ENCODE assay signal across 12 cellular contexts in genomic region chr14:26008290-26008689, GRCh38.
DNase-seq lines count a peak whose midpoint lies in the region; FAIRE-seq and TF ChIP-seq lines count a peak whose summit lies in the region.
"Had no signal": no experiment of that assay in that cellular context is flagged by ENCODE, and none has a peak within 500 bp of the region (broad histone marks: within the 10 kb centered on the region; RNA-seq: fewer than 3 reads in every experiment).

No MANE protein-coding gene starts in this region.

- peak; percentile 7 for DNase-seq in H7
- DNase-seq in NCI-H69 (lab: John Stamatoyannopoulos, UW) = peak; percentile 37
- DNase-seq in H1 (ENCODE audit: low read depth in 1 of 2, low spot score in 2 of 2) = peak in 1 of 2 experiments; percentile 15
- DNase-seq in mesendoderm = peak; percentile 85
- no peak for DNase-seq in NCI-H510A (lab: John Stamatoyannopoulos, UW)
- no peak for DNase-seq in effector CD8-positive, alpha-beta T cell (lab: John Stamatoyannopoulos, UW)
- no peak for DNase-seq in breast epithelium (ENCODE audit: low spot score in 2 of 2)
- DNase-seq: activated gamma-delta T cell treated with Interleukin-2 at 50 U/mL for 16 hours; central memory CD4-positive, alpha-beta T cell; KG1; left ventricle myocardium superior; stimulated activated naive CD4-positive, alpha-beta T cell treated with Interleukin-2 at 50 U/mL for 16 hours had no signal

- H3K4ac ChIP-seq in H1 (replicated peaks; ENCODE audit: insufficient read length, low read depth, low read length) (no peak overlapping the region), mesendoderm (ENCODE audit: low read depth, low read length) (no peak overlapping the region)

- no peaks in the 10 kb centered on the region for H3K79me2 ChIP-seq in H1 (ENCODE audit: control insufficient read depth in 1 of 2, insufficient read depth in 2 of 2, low read length in 2 of 2)
- H3K79me2 ChIP-seq in mesendoderm (ENCODE audit: control insufficient read depth, insufficient read depth, low read length) = no peaks in the 10 kb centered on the region

- TF ChIP-seq RAD21 in H1 (IDR thresholded peaks at IDR 0.05 in 1 of 2, conservative IDR thresholded peaks at IDR 0.05 in 1 of 2; ENCODE audit: low read depth in 2 of 2, low read length in 2 of 2) = peak; percentile 81 to 84

- H2AFZ ChIP-seq in H1 (ENCODE audit: low read length) = no peak overlapping the region

- H3K27ac ChIP-seq in H1 (ENCODE audit: low read depth, low read length) (no peak overlapping the region), mesendoderm (ENCODE audit: low read depth, low read length) (no peak overlapping the region), breast epithelium (no peak overlapping the region)

- H2BK12ac ChIP-seq in H1 (ENCODE audit: low read depth, low read length) = no peak overlapping the region

- CTCF ChIA-PET in H1 (lab: Charles Lee; ENCODE audit: partially characterized antibody) = interaction anchor here (0.7 to 2.1 kb wide), 35 partner anchors 9 to 1014 kb away, joined by 3 to 20 read pairs (median 4); no protein-coding TSS in a partner anchor

- no peak overlapping the region for H3K9ac ChIP-seq in H1 (replicated peaks in 1 of 4; ENCODE audit: extremely low read depth in 1 of 4, low read depth in 3 of 4, low read length in 3 of 4)
- H3K9ac ChIP-seq in mesendoderm (ENCODE audit: low read length) = no peak overlapping the region

- H2BK15ac ChIP-seq in H1 (ENCODE audit: low read length) (no peak overlapping the region), mesendoderm (replicated peaks; ENCODE audit: low read depth) (no peak overlapping the region)

- H2AK5ac ChIP-seq in H1 (ENCODE audit: low read depth, low read length) (no peak overlapping the region), mesendoderm (ENCODE audit: low read length) (no peak overlapping the region)

- WGBS in H1 (ENCODE audit: extremely low coverage in 1 of 2, insufficient coverage in 1 of 2, insufficient read length in 1 of 2, insufficient replicate concordance in 2 of 2, low coverage in 1 of 2, low lambda C conversion rate in 2 of 2, missing lambda C conversion rate in 1 of 2), 2 experiments = 34% methylated on average over 2 of the region's 2 CpGs; no CpG with 5 or more reads in 1 of the 2 experiments
- no CpG with 5 or more reads among the region's 2 CpGs for WGBS in mesendoderm (ENCODE audit: extremely low coverage, insufficient coverage, low lambda C conversion rate)

- H3K56ac ChIP-seq in H1 (replicated peaks; ENCODE audit: insufficient read length, low read depth, low read length) (no peak overlapping the region), mesendoderm (ENCODE audit: low read length) (no peak overlapping the region)

- no peak overlapping the region for H3K18ac ChIP-seq in H1 (ENCODE audit: extremely low read depth, low read length)
- H3K18ac ChIP-seq in mesendoderm (ENCODE audit: low read length) = no peak overlapping the region

- H3K4me3 ChIP-seq in H7 (ENCODE audit: insufficient read depth, low read depth, low read length) (no peak overlapping the region), H1 (ENCODE audit: extremely low read depth in 1 of 4, insufficient read depth in 2 of 4, low read depth in 3 of 4, low read length in 4 of 4) (no peak overlapping the region), mesendoderm (ENCODE audit: low read length) (no peak overlapping the region), breast epithelium (no peak overlapping the region)

- peak; percentile 95 for FAIRE-seq in H1 (lab: Jason Lieb, UNC)

- H3K23ac ChIP-seq in H1 (ENCODE audit: insufficient read length) = no peak overlapping the region
- H3K23ac ChIP-seq in mesendoderm (ENCODE audit: low read length) = no peak overlapping the region

- H3K9me3 ChIP-seq in H1 (ENCODE audit: insufficient read depth in 2 of 2, low read depth in 1 of 2, low read length in 1 of 2) (no peaks in the 10 kb centered on the region), breast epithelium (no peaks in the 10 kb centered on the region)

- H2BK120ac ChIP-seq in H1 (replicated peaks; ENCODE audit: low read depth, low read length) (no peak overlapping the region), mesendoderm (ENCODE audit: low read depth, low read length) (no peak overlapping the region)

- POLR2A ChIA-PET in H1 (lab: Charles Lee; ENCODE audit: partially characterized antibody) = no interaction called here

- H3K4me2 ChIP-seq in H1 (ENCODE audit: insufficient read depth in 1 of 2, low read depth in 2 of 2, low read length in 2 of 2) (no peak overlapping the region), mesendoderm (ENCODE audit: low read length) (no peak overlapping the region)

- H4K5ac ChIP-seq in H1 (ENCODE audit: insufficient read length, low read depth, low read length) (no peak overlapping the region), mesendoderm (ENCODE audit: low read length) (no peak overlapping the region)

- H3K36me3 ChIP-seq in H7 (replicated peaks; ENCODE audit: control insufficient read depth, insufficient read depth, low read length) (no peaks in the 10 kb centered on the region), H1 (ENCODE audit: control insufficient read depth in 2 of 4, insufficient read depth in 4 of 4, low read length in 3 of 4) (no peaks in the 10 kb centered on the region), mesendoderm (ENCODE audit: control insufficient read depth, insufficient read depth, low read length) (no peaks in the 10 kb centered on the region), breast epithelium (no peaks in the 10 kb centered on the region)

- TF ChIP-seq EP300 in H1 (IDR thresholded peaks at IDR 0.05; ENCODE audit: borderline replicate concordance in 1 of 2, low read depth in 2 of 2, low read length in 2 of 2) = no peak

- no peak overlapping the region for H4K91ac ChIP-seq in H1 (replicated peaks; ENCODE audit: insufficient read length, low read length)

- no peak overlapping the region for H4K8ac ChIP-seq in H1 (ENCODE audit: extremely low read depth, insufficient read depth, low read length)
- H4K8ac ChIP-seq in mesendoderm (ENCODE audit: low read depth, low read length) = no peak overlapping the region

- no peaks in the 10 kb centered on the region for H4K20me1 ChIP-seq in H1 (replicated peaks in 1 of 2; ENCODE audit: control insufficient read depth in 1 of 2, insufficient read depth in 2 of 2, low read length in 2 of 2)

- no peak overlapping the region for H3K14ac ChIP-seq in H1 (ENCODE audit: insufficient read length)

- TF ChIP-seq POLR2A in H1 (IDR thresholded peaks at IDR 0.05; ENCODE audit: control extremely low read depth in 1 of 2, low read depth in 2 of 2, low read length in 2 of 2) (no peak), breast epithelium (IDR thresholded peaks at IDR 0.05) (no peak)

- no peaks in the 10 kb centered on the region for H3K79me1 ChIP-seq in H1 (ENCODE audit: low read depth, low read length)
- H3K79me1 ChIP-seq in mesendoderm (ENCODE audit: low read length) = no peaks in the 10 kb centered on the region

- H2BK20ac ChIP-seq in H1 (ENCODE audit: low read length) = no peak overlapping the region

- H3K23me2 ChIP-seq in H1 (ENCODE audit: low read depth, low read length) = no peaks in the 10 kb centered on the region; the same call in 1 of the 2 replicates

- intact Hi-C loops in breast epithelium (cut with DNase I; ENCODE audit: low total_unique reads) = no loop called here

- no peaks in the 10 kb centered on the region for H3K4me1 ChIP-seq in H1 (replicated peaks in 1 of 4; ENCODE audit: control insufficient read depth in 3 of 4, insufficient read depth in 4 of 4, low read length in 3 of 4)
- H3K4me1 ChIP-seq in mesendoderm (ENCODE audit: control insufficient read depth, low read depth, low read length) = no peaks in the 10 kb centered on the region
- H3K4me1 ChIP-seq in breast epithelium = no peaks in the 10 kb centered on the region

- TF ChIP-seq CTCF in H1 (IDR thresholded peaks at IDR 0.05; ENCODE audit: control extremely low read depth in 1 of 3, insufficient read depth in 1 of 3, low read depth in 1 of 3, low read length in 3 of 3) (peak in 2 of 3 experiments; percentile 65 to 84; a peak in 3 of 4 replicates), breast epithelium (IDR thresholded peaks at IDR 0.05) (no peak)

- H3K27me3 ChIP-seq in H7 (ENCODE audit: control insufficient read depth, insufficient read depth, low read length) (no peaks in the 10 kb centered on the region), H1 (replicated peaks in 1 of 4; ENCODE audit: control insufficient read depth in 3 of 4, extremely low read depth in 1 of 4, insufficient read depth in 3 of 4, low read length in 3 of 4) (no peaks in the 10 kb centered on the region), mesendoderm (ENCODE audit: insufficient read depth, low read length, poor library complexity) (no peaks in the 10 kb centered on the region), breast epithelium (no peaks in the 10 kb centered on the region)

- H2BK5ac ChIP-seq in H1 (ENCODE audit: low read depth, low read length) = no peak overlapping the region
- H2BK5ac ChIP-seq in mesendoderm (ENCODE audit: low read length) = no peak overlapping the region

TF ChIP-seq in H1, 55 proteins besides CTCF, POLR2A, EP300 and RAD21 (continues in another document):
- TF ChIP-seq GTF2F1 (IDR thresholded peaks at IDR 0.05; ENCODE audit: borderline replicate concordance, low read depth, low read length) (no peak), CHD1 (IDR thresholded peaks at IDR 0.05; ENCODE audit: low read depth, low read length) (no peak), RNF2 (IDR thresholded peaks at IDR 0.05; ENCODE audit: borderline replicate concordance, low read depth, low read length, missing control alignments, poor library complexity, severe bottlenecking) (no peak), ATF3 (IDR thresholded peaks at IDR 0.05; ENCODE audit: insufficient read depth, low read depth, low read length) (no peak), CEBPB (IDR thresholded peaks at IDR 0.05; ENCODE audit: low read depth, low read length) (no peak), CTBP2 (IDR thresholded peaks at IDR 0.05; ENCODE audit: borderline replicate concordance, insufficient read depth, insufficient read length, low read length) (no peak), PHF8 (conservative IDR thresholded peaks at IDR 0.05; ENCODE audit: low read depth, low read length) (no peak), KDM1A (IDR thresholded peaks at IDR 0.05; ENCODE audit: borderline replicate concordance, low read length) (no peak), SUZ12 (IDR thresholded peaks at IDR 0.05; ENCODE audit: low read length) (no peak), SIRT6 (IDR thresholded peaks at IDR 0.05; ENCODE audit: low read length) (no peak), ASH2L (IDR thresholded peaks at IDR 0.05; ENCODE audit: low read length) (no peak)

Comparison
In these comparisons a context has a peak if more than half of its experiments do, and no peak if none do; other contexts are left out.
1. DNase-seq: peak in H7 (single experiment), NCI-H69 (single experiment) and mesendoderm (single experiment); none in NCI-H510A (single experiment), effector CD8-positive, alpha-beta T cell (single experiment) and breast epithelium (0 of 2).
2. CTCF ChIP-seq: peak in H1 (2 of 3); none in breast epithelium (0 of 3).